Comparison of ENCODE assay signal across 11 cellular contexts in the genomic region with DNA sequence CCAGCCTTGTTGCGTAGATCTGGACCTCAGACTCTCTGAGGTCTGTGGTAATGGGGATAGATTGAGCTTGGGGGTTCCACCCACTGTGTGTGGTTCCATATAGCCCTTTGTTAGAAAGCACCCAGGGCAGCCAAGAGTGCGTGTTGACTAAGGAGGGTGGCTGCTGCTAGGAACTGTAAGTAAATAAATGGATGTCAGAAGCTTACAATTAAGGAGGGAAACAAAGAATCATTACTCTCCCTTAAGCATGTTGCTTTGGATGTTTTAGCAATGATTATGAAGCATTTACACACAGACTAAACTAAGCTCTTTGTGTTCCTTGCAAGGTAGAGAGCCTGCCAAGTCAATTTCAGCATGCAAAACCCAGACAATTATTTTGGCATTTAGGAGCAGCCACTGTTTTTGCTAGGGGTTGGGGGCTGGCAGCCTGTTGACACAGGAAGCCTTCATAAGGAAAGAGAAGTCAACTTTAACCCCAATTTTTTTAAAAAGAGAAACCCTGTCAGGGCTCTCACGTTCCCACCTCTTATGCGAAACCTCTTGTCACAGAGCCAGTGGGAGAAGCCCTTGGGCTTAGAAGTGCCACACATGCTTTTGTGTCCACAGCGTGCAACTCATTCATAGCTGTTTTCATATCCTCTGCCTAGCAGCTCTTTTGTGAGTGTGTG.
DNase-seq lines count a peak whose midpoint lies in the region; ATAC-seq and TF ChIP-seq lines count a peak whose summit lies in the region.
"Had no signal": no experiment of that assay in that cellular context is flagged by ENCODE, and none has a peak within 500 bp of the region (broad histone marks: within the 10 kb centered on the region; RNA-seq: fewer than 3 reads in every experiment).

No MANE protein-coding gene starts in this region.

- peaks cover 16% of the 10 kb centered on the region for H3K4me1 ChIP-seq in IMR-90 (ENCODE audit: control insufficient read depth, insufficient read depth, low read length)
- peaks cover 42% of the 10 kb centered on the region for H3K4me1 ChIP-seq in SJSA1 (replicated peaks)
- peaks cover 36% of the 10 kb centered on the region for H3K4me1 ChIP-seq in hepatocyte (ENCODE audit: insufficient read depth)
- H3K4me1 ChIP-seq in stomach smooth muscle (ENCODE audit: control insufficient read depth, insufficient read depth, low read length), result peaks cover 21% of the 10 kb centered on the region

- H3K9me2 ChIP-seq in hepatocyte (replicated peaks; ENCODE audit: insufficient read depth), result no peaks in the 10 kb centered on the region

- H3K9me3 ChIP-seq in IMR-90 (ENCODE audit: control insufficient read depth, insufficient read depth, low read length) (no peaks in the 10 kb centered on the region), SJSA1 (replicated peaks) (no peaks in the 10 kb centered on the region), hepatocyte (ENCODE audit: low read depth) (no peaks in the 10 kb centered on the region), stomach smooth muscle (ENCODE audit: control insufficient read depth in 2 of 2, low read length in 2 of 2) (no peaks in the 10 kb centered on the region)
- H3K9me3 ChIP-seq: neutrophil had no signal

- H2BK15ac ChIP-seq in IMR-90 (ENCODE audit: low read depth, low read length), result peak overlapping the region; percentile 87; the same call in 2 of the 3 replicates

- no peak for TF ChIP-seq CTCF in IMR-90 (conservative IDR thresholded peaks at IDR 0.05; ENCODE audit: low read depth, low read length)
- no peak for TF ChIP-seq CTCF in hepatocyte (IDR thresholded peaks at IDR 0.05; ENCODE audit: poor library complexity)

- peak overlapping the region; percentile 47 to 62; a peak in 2 of 4 replicates for H4K8ac ChIP-seq in IMR-90 (ENCODE audit: low read depth in 2 of 2, low read length in 2 of 2)

- H2AFZ ChIP-seq in IMR-90 (replicated peaks; ENCODE audit: low read length, poor library complexity) (peak overlapping the region; percentile 36), hepatocyte (no peak overlapping the region)

- peak; percentile 66 for ATAC-seq in IMR-90 (ENCODE audit: low read depth)

- peak overlapping the region; percentile 50 for H3K23ac ChIP-seq in IMR-90 (ENCODE audit: low read depth, low read length)

- DNase-seq in IMR-90 (peak; percentile 38), SJSA1 (ENCODE audit: low read depth in 1 of 2, low spot score in 2 of 2) (peak; percentile 82 to 90), hepatocyte (ENCODE audit: low spot score) (no peak), KG1 (lab: John Stamatoyannopoulos, UW) (no peak), RPMI8226 (no peak), C1 segment of cervical spinal cord (lab: John Stamatoyannopoulos, UW) (no peak)
- no peak for DNase-seq in stimulated activated naive CD4-positive, alpha-beta T cell treated with Interleukin-2 at 50 U/mL for 16 hours (lab: John Stamatoyannopoulos, UW)
- DNase-seq: activated T-cell treated with anti-CD3 and anti-CD28 coated beads, Interleukin-2, amount 50 U/mL, for 48 hours; cortex of kidney had no signal

- H3K27me3 ChIP-seq in IMR-90 (ENCODE audit: control insufficient read depth, insufficient read depth, low read length) (no peaks in the 10 kb centered on the region), SJSA1 (replicated peaks) (no peaks in the 10 kb centered on the region), hepatocyte (no peaks in the 10 kb centered on the region), stomach smooth muscle (ENCODE audit: control insufficient read depth in 1 of 2, insufficient read depth in 2 of 2, low read length in 2 of 2) (no peaks in the 10 kb centered on the region)
- H3K27me3 ChIP-seq: neutrophil had no signal

- WGBS in IMR-90 (ENCODE audit: extremely low coverage in 2 of 2, insufficient read length in 1 of 2), 2 experiments, result no CpG with 5 or more reads among the region's 5 CpGs
- 51% methylated on average over 5 of the region's 5 CpGs for WGBS in hepatocyte (ENCODE audit: low lambda C conversion rate, missing lambda C conversion rate)

- H3K4me2 ChIP-seq in IMR-90 (ENCODE audit: low read depth, low read length) (peak overlapping the region; percentile 19), hepatocyte (peak overlapping the region; percentile 25)

- peak overlapping the region; percentile 65 for H3K18ac ChIP-seq in IMR-90 (ENCODE audit: low read depth, low read length)

- H3K79me1 ChIP-seq in IMR-90 (ENCODE audit: low read depth in 1 of 2, low read length in 2 of 2), result peaks cover 0 to 19% of the 10 kb centered on the region in 2 experiments; a peak in 3 of 4 replicates

- CTCF ChIA-PET in IMR-90 (lab: Yijun Ruan, JAX), result interaction anchor here (0.6 kb wide), 1 partner anchor 29 kb away, joined by 3 read pairs; no protein-coding TSS in a partner anchor

- H2BK5ac ChIP-seq in IMR-90 (ENCODE audit: low read depth, low read length, poor library complexity, severe bottlenecking), result peak overlapping the region; percentile 6

- peak overlapping the region; percentile 92 for H2AK5ac ChIP-seq in IMR-90 (ENCODE audit: low read depth, low read length)

- H3K4me3 ChIP-seq in IMR-90 (ENCODE audit: insufficient read depth, low read depth, low read length), result no peak overlapping the region
- no peak overlapping the region for H3K4me3 ChIP-seq in SJSA1
- H3K4me3 ChIP-seq in hepatocyte, result no peak overlapping the region
- peak overlapping the region; percentile 30 to 41 for H3K4me3 ChIP-seq in stomach smooth muscle (ENCODE audit: low read length in 2 of 2)

- H3K36me3 ChIP-seq in IMR-90 (ENCODE audit: control insufficient read depth, insufficient read depth, low read length) (no peaks in the 10 kb centered on the region), SJSA1 (no peaks in the 10 kb centered on the region), hepatocyte (replicated peaks; ENCODE audit: insufficient read depth, low read depth) (no peaks in the 10 kb centered on the region), stomach smooth muscle (ENCODE audit: control insufficient read depth in 2 of 2, insufficient read depth in 2 of 2, low read length in 2 of 2) (no peaks in the 10 kb centered on the region)
- H3K36me3 ChIP-seq: neutrophil had no signal

- H3K9me1 ChIP-seq in IMR-90 (ENCODE audit: insufficient read depth, low read length), result peaks cover 13% of the 10 kb centered on the region

- H3K14ac ChIP-seq in IMR-90 (replicated peaks; ENCODE audit: low read depth, low read length), result peak overlapping the region; percentile 88

- peak overlapping the region; percentile 58 for H2AK9ac ChIP-seq in IMR-90 (replicated peaks; ENCODE audit: low read depth, low read length, poor library complexity)

- TF ChIP-seq POLR2A in IMR-90 (IDR thresholded peaks at IDR 0.05; ENCODE audit: low read depth, low read length), result no peak

- dilution Hi-C loops in IMR-90 (cut with HindIII; ENCODE audit: low sequenced_read_pairs, unreplicated experiment), result no loop called here

- peak overlapping the region; percentile 68 for H2BK20ac ChIP-seq in IMR-90 (ENCODE audit: low read depth, low read length)

- H2BK120ac ChIP-seq in IMR-90 (ENCODE audit: low read depth, low read length), result peak overlapping the region; percentile 78

- H4K20me1 ChIP-seq in IMR-90 (ENCODE audit: insufficient read depth, low read length) (no peaks in the 10 kb centered on the region), hepatocyte (ENCODE audit: insufficient read depth, poor library complexity, severe bottlenecking) (no peaks in the 10 kb centered on the region)

- POLR2A ChIA-PET in IMR-90 (lab: Charles Lee; ENCODE audit: unreplicated experiment), result no interaction called here

- H3K9ac ChIP-seq in IMR-90 (ENCODE audit: low read depth, low read length) (no peak overlapping the region), stomach smooth muscle (ENCODE audit: low read length in 2 of 2) (no peak overlapping the region)

- no peaks in the 10 kb centered on the region for H3K79me2 ChIP-seq in hepatocyte

- H3K56ac ChIP-seq in IMR-90 (ENCODE audit: extremely low read depth, insufficient read depth, low read length), result no peak overlapping the region

- in situ Hi-C loops in IMR-90 (cut with MboI; ENCODE audit: low sequenced_read_pairs), result no loop called here

- BruUV-seq in IMR-90 (replicated peaks; lab: Mats Ljungman, UMichigan), result no TSS peak

- peak overlapping the region; percentile 56 for H3K27ac ChIP-seq in IMR-90 (ENCODE audit: insufficient read depth, low read length)
- H3K27ac ChIP-seq in SJSA1, result peak overlapping the region; percentile 74
- peak overlapping the region; percentile 75 for H3K27ac ChIP-seq in hepatocyte
- peak overlapping the region; percentile 6 for H3K27ac ChIP-seq in stomach smooth muscle (ENCODE audit: low read length)
- H3K27ac ChIP-seq: neutrophil had no signal

- H4K91ac ChIP-seq in IMR-90 (ENCODE audit: insufficient read depth, low read depth, low read length), result peak overlapping the region; percentile 81

- peak overlapping the region; percentile 89 for H4K5ac ChIP-seq in IMR-90 (ENCODE audit: low read depth, low read length)

- intact Hi-C loops in IMR-90 (cut with micrococcal nuclease), result no loop called here

- peak overlapping the region; percentile 86 for H3K4ac ChIP-seq in IMR-90 (ENCODE audit: low read depth, low read length)

- TF ChIP-seq RAD21 in IMR-90 (IDR thresholded peaks at IDR 0.05; ENCODE audit: low read length), result no peak

TF ChIP-seq in IMR-90, 13 proteins besides CTCF, POLR2A, EP300 and RAD21 (continues in another document):
- no peak for TF ChIP-seq FOS (IDR thresholded peaks at IDR 0.05; ENCODE audit: low read depth, low read length)
- TF ChIP-seq MAFK (IDR thresholded peaks at IDR 0.05; ENCODE audit: low read depth, low read length), result no peak
- no peak for TF ChIP-seq MXI1 (IDR thresholded peaks at IDR 0.05; ENCODE audit: borderline replicate concordance, low read depth, low read length)
- no peak for TF ChIP-seq RCOR1 (IDR thresholded peaks at IDR 0.05; ENCODE audit: insufficient replicate concordance, low read length)
- TF ChIP-seq CEBPB (IDR thresholded peaks at IDR 0.05; ENCODE audit: low read depth, low read length), result no peak
- TF ChIP-seq CHD1 (IDR thresholded peaks at IDR 0.05; ENCODE audit: low read depth, low read length), result no peak
- TF ChIP-seq, protein P1, sequence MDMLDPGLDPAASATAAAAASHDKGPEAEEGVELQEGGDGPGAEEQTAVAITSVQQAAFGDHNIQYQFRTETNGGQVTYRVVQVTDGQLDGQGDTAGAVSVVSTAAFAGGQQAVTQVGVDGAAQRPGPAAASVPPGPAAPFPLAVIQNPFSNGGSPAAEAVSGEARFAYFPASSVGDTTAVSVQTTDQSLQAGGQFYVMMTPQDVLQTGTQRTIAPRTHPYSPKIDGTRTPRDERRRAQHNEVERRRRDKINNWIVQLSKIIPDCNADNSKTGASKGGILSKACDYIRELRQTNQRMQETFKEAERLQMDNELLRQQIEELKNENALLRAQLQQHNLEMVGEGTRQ (IDR thresholded peaks at IDR 0.05; ENCODE audit: low read depth, low read length), result no peak
- no peak for TF ChIP-seq MAZ (IDR thresholded peaks at IDR 0.05; ENCODE audit: borderline replicate concordance, low read depth, low read length)

Comparison
In these comparisons a context has a peak if more than half of its experiments do, and no peak if none do; other contexts are left out.
1. DNase-seq: peak in IMR-90 (single experiment) and SJSA1 (2 of 2); none in hepatocyte (single experiment), KG1 (single experiment), RPMI8226 (single experiment), stimulated activated naive CD4-positive, alpha-beta T cell treated with Interleukin-2 at 50 U/mL for 16 hours (single experiment) and C1 segment of cervical spinal cord (0 of 14).
2. H3K27ac ChIP-seq: peak in every context shown above with its lines; median percentile 75 in hepatocyte; 74 in SJSA1; 56 in IMR-90; 6 in stomach smooth muscle.
3. H3K4me3 ChIP-seq: peak in stomach smooth muscle (2 of 2); none in IMR-90 (single experiment), SJSA1 (single experiment) and hepatocyte (single experiment).